Comparison of ENCODE assay signal across 8 cellular contexts in the genomic region with DNA sequence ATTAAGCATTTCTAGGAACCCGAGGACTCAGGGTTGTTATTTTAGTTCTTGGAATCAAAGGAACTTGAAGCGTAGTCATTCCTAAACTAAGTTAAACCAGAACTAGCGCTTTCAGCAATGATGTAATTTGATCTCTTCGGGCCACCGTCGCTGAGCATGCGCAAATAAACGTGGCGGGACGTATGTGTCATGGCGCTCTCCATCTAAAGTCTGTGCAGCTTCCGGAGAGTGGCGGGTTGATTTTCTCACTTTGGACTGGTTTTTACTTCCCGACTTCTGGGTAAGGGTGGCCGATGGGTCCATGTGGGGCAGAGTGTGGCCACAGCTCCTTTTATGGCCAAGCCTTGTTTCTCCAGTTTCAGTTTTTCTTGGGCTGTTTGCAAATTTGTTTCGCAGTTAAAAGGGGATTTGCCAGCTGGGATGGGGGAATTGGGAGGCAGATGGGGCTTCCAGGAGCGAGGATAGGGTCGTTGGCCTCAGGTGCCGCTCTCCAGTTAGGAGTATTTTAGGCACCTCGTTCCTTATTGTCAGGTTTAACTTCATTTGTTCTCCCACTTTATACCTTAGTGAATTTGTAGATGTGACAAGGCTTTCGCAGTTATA. TPM values are rescaled to one million over a fixed set of nuclear protein-coding genes. Genes with fewer than 3 reads are reported as not detected.
A peak's percentile ranks its signal among the peaks of the same experiment; 100 is the strongest.
DNase-seq lines count a peak whose midpoint lies in the region; TF ChIP-seq lines count a peak whose summit lies in the region.

CDKAL1 (plus strand) TSS at position 163 of the 603 bp plus-strand sequence. CDS start 11,894 bp downstream, outside the sequence.

- H3K27ac ChIP-seq in mesenchymal stem cell (ENCODE audit: low read length, poor library complexity, severe bottlenecking): peak within 1 kb of the TSS; percentile 87

- CTCF ChIA-PET in activated CD8-positive, alpha-beta memory T cell treated with anti-CD3 and anti-CD28 coated beads for 36 hours (lab: Charles Lee): interaction anchor here (1.1 kb wide), 1 partner anchor 130 kb away, joined by 9 read pairs; no protein-coding TSS in a partner anchor

- H3K23ac ChIP-seq in mesenchymal stem cell (ENCODE audit: low read length in 2 of 2): no peak within 1 kb of the TSS

- POLR2A ChIA-PET in activated CD8-positive, alpha-beta memory T cell treated with anti-CD3 and anti-CD28 coated beads for 36 hours (lab: Charles Lee): no interaction called here

- no peak within 1 kb of the TSS for H2BK120ac ChIP-seq in mesenchymal stem cell (ENCODE audit: low read depth, low read length)

- no peaks in the 10 kb centered on the region for H3K9me3 ChIP-seq in endocrine pancreas (ENCODE audit: control insufficient read depth, low read length)
- H3K9me3 ChIP-seq in mesenchymal stem cell (ENCODE audit: control insufficient read depth, low read length): no peaks in the 10 kb centered on the region

- no peaks in the 10 kb centered on the region for H3K27me3 ChIP-seq in endocrine pancreas (ENCODE audit: control insufficient read depth, insufficient read depth, low read length)
- no peaks in the 10 kb centered on the region for H3K27me3 ChIP-seq in mesenchymal stem cell (ENCODE audit: control insufficient read depth in 1 of 2, insufficient read depth in 1 of 2, low read length in 2 of 2)

- H3K4me3 ChIP-seq in endocrine pancreas (ENCODE audit: control insufficient read depth, insufficient read depth, low read length): peak within 1 kb of the TSS; percentile 99
- H3K4me3 ChIP-seq in mesenchymal stem cell (ENCODE audit: insufficient read depth in 1 of 2, low read depth in 1 of 2, low read length in 2 of 2): peak within 1 kb of the TSS; percentile 90 to 91

- peak; percentile 88 for DNase-seq in CMK (ENCODE audit: low read depth)
- DNase-seq in GM20000 (ENCODE audit: low spot score): peak; percentile 74
- DNase-seq in HT-29 (ENCODE audit: low spot score): peak; percentile 86
- DNase-seq in NOMO-1 (lab: John Stamatoyannopoulos, UW; ENCODE audit: unreplicated experiment in 2 of 2): peak; percentile 77 to 93
- DNase-seq in mesenchymal stem cell: peak; percentile 94
- DNase-seq in stimulated activated CD8-positive, alpha-beta memory T cell treated with anti-CD3 and anti-CD28 coated beads, Interleukin-12 subunit alpha, Interleukin-12 subunit beta, amount 100 ng/mL, for 4 hours (ENCODE audit: low read depth): peak; percentile 76

- peaks cover 18% of the 10 kb centered on the region for H3K79me1 ChIP-seq in mesenchymal stem cell (replicated peaks; ENCODE audit: low read length, poor library complexity, severe bottlenecking)

- peak within 1 kb of the TSS; percentile 60 to 79 for H3K4ac ChIP-seq in mesenchymal stem cell (ENCODE audit: low read depth in 1 of 2, low read length in 2 of 2)

- H2BK15ac ChIP-seq in mesenchymal stem cell (ENCODE audit: low read depth, poor library complexity, severe bottlenecking): no peak within 1 kb of the TSS

- H3K4me1 ChIP-seq in endocrine pancreas (ENCODE audit: control insufficient read depth, insufficient read depth, low read length) (peaks cover 9% of the 10 kb centered on the region), mesenchymal stem cell (ENCODE audit: control insufficient read depth, insufficient read depth, low read depth, low read length) (peaks cover 3% of the 10 kb centered on the region)

- H2BK12ac ChIP-seq in mesenchymal stem cell (ENCODE audit: low read length in 2 of 2): no peak within 1 kb of the TSS

- peak within 1 kb of the TSS; percentile 78 for H3K9ac ChIP-seq in endocrine pancreas (ENCODE audit: control insufficient read depth, insufficient read depth, low read length)
- H3K9ac ChIP-seq in mesenchymal stem cell (ENCODE audit: low read length): peak within 1 kb of the TSS; percentile 96

- H3K36me3 ChIP-seq in endocrine pancreas (ENCODE audit: control insufficient read depth, insufficient read depth, low read length) (no peaks in the 10 kb centered on the region), mesenchymal stem cell (ENCODE audit: control insufficient read depth in 1 of 2, insufficient read depth in 2 of 2, low read depth in 1 of 2, low read length in 2 of 2) (no peaks in the 10 kb centered on the region)

- peak within 1 kb of the TSS; percentile 91 for H4K8ac ChIP-seq in mesenchymal stem cell (ENCODE audit: low read length)

- no peak for TF ChIP-seq CTCF in GM20000 (IDR thresholded peaks at IDR 0.05; ENCODE audit: extremely low read depth, missing control alignments)

- 3% methylated on average over 18 of the region's 21 CpGs for WGBS in mesenchymal stem cell

- peak within 1 kb of the TSS; percentile 66 for H3K4me2 ChIP-seq in mesenchymal stem cell (ENCODE audit: low read length, poor library complexity, severe bottlenecking)

- H4K91ac ChIP-seq in mesenchymal stem cell (ENCODE audit: low read length): no peak within 1 kb of the TSS

- H3K14ac ChIP-seq in mesenchymal stem cell (ENCODE audit: low read length in 2 of 2): no peak within 1 kb of the TSS

- peak within 1 kb of the TSS in 1 of 2 experiments; percentile 46 for H3K18ac ChIP-seq in mesenchymal stem cell (ENCODE audit: low read depth in 1 of 2, low read length in 2 of 2)

- peak within 1 kb of the TSS; percentile 65 for H2AFZ ChIP-seq in mesenchymal stem cell (ENCODE audit: low read depth, low read length)

- no peak within 1 kb of the TSS for H2BK5ac ChIP-seq in mesenchymal stem cell (ENCODE audit: low read depth, low read length, poor library complexity, severe bottlenecking)

- no peak within 1 kb of the TSS for H2AK5ac ChIP-seq in mesenchymal stem cell (ENCODE audit: low read length, severe bottlenecking)

RNA-seq across cellular contexts. Expression of gene CDKAL1, which starts in this region (rescaled TPM):
- total RNA-seq in HT-29 (2014; rRNA removed; shearing (Covaris generic)): 9.5 and 9.8 TPM in 2 replicates
- 10 to 100 TPM; 26.2 to 27.5 TPM for total RNA-seq in activated CD8-positive, alpha-beta memory T cell treated with anti-CD3 and anti-CD28 coated beads for 36 hours
- polyA plus RNA-seq in mesenchymal stem cell (2013, experiment 1 of 2): 5.7 TPM
- polyA plus RNA-seq in mesenchymal stem cell (2013, experiment 2 of 2): 5.8 TPM

Comparison
In these comparisons a context has a peak if more than half of its experiments do, and no peak if none do; other contexts are left out.
1. Peak in every context shown above with its lines: DNase-seq, H3K4me3 ChIP-seq and H3K27ac ChIP-seq.